In the genomic region with DNA sequence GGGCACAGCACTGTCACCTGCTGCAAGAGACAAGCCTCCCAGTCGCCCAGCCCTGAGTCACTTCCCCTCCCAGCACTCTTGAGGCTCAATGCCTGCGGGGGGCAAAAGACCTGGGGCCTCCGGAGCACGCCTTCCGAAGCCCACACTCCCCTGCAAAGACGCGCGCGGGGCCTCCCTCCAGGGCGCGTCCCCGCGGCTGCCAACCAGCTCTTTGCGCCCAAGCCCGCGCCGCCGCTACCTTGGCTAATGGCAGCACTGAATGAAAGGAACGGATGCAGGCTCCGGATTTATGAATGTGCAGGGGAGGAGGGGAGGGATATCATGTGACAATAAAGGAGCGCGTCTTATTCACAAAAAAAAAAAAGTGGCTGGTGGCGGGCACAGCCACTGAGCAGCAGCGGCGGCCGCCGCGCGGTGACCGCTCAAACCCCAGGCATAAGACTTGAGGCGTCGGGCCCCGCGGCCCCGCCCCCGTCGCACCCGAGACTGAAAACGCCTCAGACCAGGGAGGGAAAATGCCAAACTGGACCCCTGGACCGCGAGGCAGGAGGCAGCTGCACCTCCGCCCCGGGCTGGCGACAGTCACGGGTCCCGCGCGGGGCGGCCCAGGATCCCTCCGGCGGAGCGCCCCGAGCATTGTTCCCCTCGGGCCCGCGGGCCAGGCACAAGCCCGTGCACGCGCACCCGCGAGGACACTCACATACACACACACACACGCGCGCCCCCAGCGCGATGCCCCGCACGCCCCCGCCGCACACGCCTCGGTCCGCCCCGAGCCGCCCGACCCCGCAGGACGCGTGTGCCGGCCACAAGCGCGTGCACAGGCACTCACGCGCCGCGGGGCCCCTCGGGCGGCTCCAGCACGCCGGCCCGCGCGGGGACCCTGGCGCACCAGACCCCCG, we compare ENCODE assay signal across 8 cellular contexts. TPM values are rescaled to one million over a fixed set of nuclear protein-coding genes. Genes with fewer than 3 reads are reported as not detected.
DNase-seq lines count a peak whose midpoint lies in the region; ATAC-seq, FAIRE-seq and TF ChIP-seq lines count a peak whose summit lies in the region.

No MANE protein-coding gene starts in this region.

- H3K27ac Mint-ChIP-seq in activated naive CD8-positive, alpha-beta T cell treated with anti-CD3 and anti-CD28 coated beads for 36 hours: peak overlapping the region; percentile 25

- H3K36me3 ChIP-seq in DND-41 (ENCODE audit: insufficient read depth, low read length) (peaks cover 16% of the 10 kb centered on the region), left ventricle myocardium inferior (no peaks in the 10 kb centered on the region)

- in situ Hi-C loops in SK-MEL-5 (cut with HindIII; ENCODE audit: low pct_unique_long_range_greater_than_20kb, low sequenced_read_pairs): no loop called here

- H2AFZ ChIP-seq in DND-41 (ENCODE audit: low read depth, low read length): peak overlapping the region; percentile 72

- peaks cover 76% of the 10 kb centered on the region for H3K79me2 ChIP-seq in DND-41 (ENCODE audit: insufficient read depth, low read length)

- H3K36me3 Mint-ChIP-seq in activated naive CD8-positive, alpha-beta T cell treated with anti-CD3 and anti-CD28 coated beads for 36 hours: no peaks in the 10 kb centered on the region

- H3K27me3 ChIP-seq in DND-41 (ENCODE audit: insufficient read depth, low read length, poor library complexity) (no peaks in the 10 kb centered on the region), left ventricle myocardium inferior (ENCODE audit: low read depth) (no peaks in the 10 kb centered on the region)

- peak overlapping the region; percentile 78 for H3K4me2 ChIP-seq in DND-41 (ENCODE audit: insufficient read depth, low read length)

- H3K4me3 ChIP-seq in DND-41 (ENCODE audit: low read depth in 1 of 2, low read length in 2 of 2) (peak overlapping the region; percentile 81 to 83; a peak in 3 of 4 replicates), left ventricle myocardium inferior (peak overlapping the region; percentile 97)

- H4K20me1 ChIP-seq in DND-41 (ENCODE audit: insufficient read depth, low read length): peaks cover 39% of the 10 kb centered on the region

- ATAC-seq in DND-41 (ENCODE audit: insufficient read depth, low read depth): peak; percentile 65

- H3K4me3 Mint-ChIP-seq in activated naive CD8-positive, alpha-beta T cell treated with anti-CD3 and anti-CD28 coated beads for 36 hours: peak overlapping the region; percentile 91

- peaks cover 11% of the 10 kb centered on the region for H3K4me1 Mint-ChIP-seq in activated naive CD8-positive, alpha-beta T cell treated with anti-CD3 and anti-CD28 coated beads for 36 hours

- peak; percentile 87 for DNase-seq in DND-41
- DNase-seq in HCEC 1CT: peak; percentile 43
- peak; percentile 82 for DNase-seq in MV-4-11 (lab: John Stamatoyannopoulos, UW)
- DNase-seq in SK-MEL-5 (ENCODE audit: low read depth, low spot score): peak; percentile 76
- peak; percentile 73 for DNase-seq in activated naive CD8-positive, alpha-beta T cell treated with anti-CD3 and anti-CD28 coated beads for 36 hours
- peak; percentile 56 for DNase-seq in left ventricle myocardium inferior
- peak; percentile 76 for DNase-seq in pons (ENCODE audit: low spot score)
- DNase-seq in urothelium cell line (ENCODE audit: low spot score): peak; percentile 60

- no peaks in the 10 kb centered on the region for H3K9me3 ChIP-seq in DND-41 (ENCODE audit: insufficient read depth, low read length, severe bottlenecking)
- H3K9me3 ChIP-seq in left ventricle myocardium inferior (replicated peaks): no peaks in the 10 kb centered on the region

- TF ChIP-seq CTCF in DND-41 (IDR thresholded peaks at IDR 0.05; ENCODE audit: borderline replicate concordance, extremely low read depth, low read length, poor library complexity, severe bottlenecking) (peak; percentile 19), left ventricle myocardium inferior (IDR thresholded peaks at IDR 0.05; ENCODE audit: borderline replicate concordance) (peak; percentile 31)

- intact Hi-C loops in left ventricle myocardium inferior (cut with micrococcal nuclease): loop anchor here (10.0 kb wide), 1 partner anchor 156 kb away; no protein-coding TSS in a partner anchor

- H3K4me1 ChIP-seq in DND-41 (ENCODE audit: insufficient read depth, low read length) (peaks cover 59% of the 10 kb centered on the region), left ventricle myocardium inferior (peaks cover 71% of the 10 kb centered on the region)

- H3K9me3 Mint-ChIP-seq in activated naive CD8-positive, alpha-beta T cell treated with anti-CD3 and anti-CD28 coated beads for 36 hours: no peaks in the 10 kb centered on the region

- H3K27me3 Mint-ChIP-seq in activated naive CD8-positive, alpha-beta T cell treated with anti-CD3 and anti-CD28 coated beads for 36 hours: peaks cover 55% of the 10 kb centered on the region

- H3K27ac ChIP-seq in DND-41 (ENCODE audit: low read length) (peak overlapping the region; percentile 84), left ventricle myocardium inferior (replicated peaks) (peak overlapping the region; percentile 95)

- FAIRE-seq in urothelium cell line (lab: Jason Lieb, UNC): peak; percentile 88

- H3K9ac ChIP-seq in DND-41 (ENCODE audit: low read depth, low read length): peak overlapping the region; percentile 83

RNA-seq across cellular contexts. Expression of a gene that starts 1.6 kb away (rescaled TPM):
- 10.4 and 14.6 TPM in 2 replicates for total RNA-seq in SK-MEL-5 (2014; rRNA removed; shearing (Covaris generic))
- polyA plus RNA-seq in SK-MEL-5 (2015; cell fraction: cytosol; rRNA removed): 58.1 and 71.8 TPM in 2 replicates
- polyA plus RNA-seq in SK-MEL-5 (2015; cell fraction: nucleus; rRNA removed): 20.3 and 30.5 TPM in 2 replicates
- 1 to 10 TPM; 9.5 to 9.7 TPM for total RNA-seq in activated naive CD8-positive, alpha-beta T cell treated with anti-CD3 and anti-CD28 coated beads for 36 hours
- 18.9 TPM for total RNA-seq in left ventricle myocardium inferior

Comparison
In these comparisons a context has a peak if more than half of its experiments do, and no peak if none do; other contexts are left out.
1. Peak in every context shown above with its lines: DNase-seq, ATAC-seq, H3K4me3 ChIP-seq and H3K27ac ChIP-seq.